Comparison of ENCODE assay signal across 8 cellular contexts in genomic region chr11:76721755-76722677, GRCh38. TPM values are rescaled to one million over a fixed set of nuclear protein-coding genes. Genes with fewer than 3 reads are reported as not detected.
DNase-seq lines count a peak whose midpoint lies in the region; ATAC-seq and TF ChIP-seq lines count a peak whose summit lies in the region.

No MANE protein-coding gene starts in this region.

- H3K9me3 ChIP-seq in right atrium auricular region, result no peaks in the 10 kb centered on the region

- no peaks in the 10 kb centered on the region for H3K36me3 ChIP-seq in right atrium auricular region

- peak; percentile 76 for ATAC-seq in GM19467 (IDR thresholded peaks at IDR 0.05; ENCODE audit: unreplicated experiment)
- ATAC-seq in HG03159 (IDR thresholded peaks at IDR 0.05; ENCODE audit: unreplicated experiment), result no peak

- DNase-seq in Ammon's horn (ENCODE audit: low spot score) (peak; percentile 91), NCI-H146 (lab: John Stamatoyannopoulos, UW) (peak; percentile 74), T-helper 9 cell (peak; percentile 64), amygdala (lab: John Stamatoyannopoulos, UW) (peak in 54 of 56 donors; percentile 18 to 89 (median 52)), right atrium auricular region (ENCODE audit: low spot score) (peak; percentile 89), putamen (ENCODE audit: low spot score) (peak; percentile 73)

- peaks cover 0 to 10% of the 10 kb centered on the region in 2 donors for H3K4me1 ChIP-seq in right atrium auricular region

- H3K27me3 ChIP-seq in right atrium auricular region, result no peaks in the 10 kb centered on the region

- peak; percentile 85 to 91 for TF ChIP-seq CTCF in right atrium auricular region (IDR thresholded peaks at IDR 0.05)

- no peak overlapping the region for H3K27ac ChIP-seq in right atrium auricular region

- H3K4me3 ChIP-seq in right atrium auricular region, result peak overlapping the region in 1 of 2 donors; percentile 17

RNA-seq across cellular contexts. Expression of gene LRRC32, which starts 51.5 kb away (rescaled TPM):
- 10 to 100 TPM; 37.9 to 56.0 TPM for total RNA-seq in right atrium auricular region
